7 cellular contexts compared by ENCODE assay signal in genomic region chr6:109327959-109328358, GRCh38.
"Had no signal": no experiment of that assay in that cellular context is flagged by ENCODE, and none has a peak within 500 bp of the region (broad histone marks: within the 10 kb centered on the region; RNA-seq: fewer than 3 reads in every experiment).

No MANE protein-coding gene starts in this region.

- ATAC-seq: HCT116 had no signal

- H2AFZ ChIP-seq: GM23338 had no signal

- H3K4me3 ChIP-seq: GM23338, HAP-1 had no signal

- FAIRE-seq: H1, HTR-8/SVneo had no signal

- DNase-seq: H7, HFFc6 had no signal

- H3K9me3 ChIP-seq: HAP-1 had no signal

- H3K36me3 ChIP-seq: HAP-1 had no signal

- H3K4me2 ChIP-seq: GM23338 had no signal

- H3K4me1 ChIP-seq: HAP-1 had no signal
